In the genomic region with DNA sequence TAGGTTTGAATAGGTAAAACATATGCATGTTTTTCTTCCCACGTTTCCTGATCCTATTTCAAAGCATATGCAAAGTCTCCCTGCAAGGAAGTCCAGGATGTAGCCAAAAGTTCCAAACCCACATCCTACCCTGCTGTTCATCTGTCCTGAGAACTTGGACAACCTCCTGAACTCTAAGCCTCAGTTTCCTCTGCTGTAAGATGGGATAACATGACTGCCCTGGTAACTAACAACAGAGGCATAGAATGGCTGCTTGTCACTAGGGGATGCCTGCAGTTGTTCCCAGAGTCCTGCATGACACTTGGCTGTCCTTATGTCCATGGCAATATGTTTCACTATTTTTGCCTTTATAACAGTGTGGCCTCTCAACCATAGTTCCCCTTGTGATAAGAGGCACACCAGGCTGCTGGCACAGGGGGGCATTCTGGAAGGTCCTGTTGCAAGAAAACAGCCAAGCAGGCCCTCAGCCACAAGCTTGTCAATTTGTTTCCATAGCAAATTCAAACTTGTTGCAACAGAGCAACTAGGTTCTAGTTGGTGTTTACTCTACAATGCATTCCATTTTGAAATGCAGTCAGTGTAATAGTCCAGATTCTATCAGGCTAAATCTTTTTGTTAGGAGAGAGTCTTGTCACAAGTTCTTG, we compare ENCODE assay signal across 9 cellular contexts. TPM values are rescaled to one million over a fixed set of nuclear protein-coding genes. Genes with fewer than 3 reads are reported as not detected.
DNase-seq lines count a peak whose midpoint lies in the region; ATAC-seq, FAIRE-seq and TF ChIP-seq lines count a peak whose summit lies in the region.
"Had no signal": no experiment of that assay in that cellular context is flagged by ENCODE, and none has a peak within 500 bp of the region (broad histone marks: within the 10 kb centered on the region; RNA-seq: fewer than 3 reads in every experiment).

No MANE protein-coding gene starts in this region.

- no peak for ATAC-seq in A549
- ATAC-seq in K562, result no peak
- ATAC-seq in activated CD4-positive, CD25-positive, alpha-beta regulatory T cell treated with anti-CD3 and anti-CD28 coated beads, Interleukin-2, amount 50 U/mL, for 24 hours, result no peak

- in situ Hi-C loops in K562 (cut with MboI), result no loop called here

- TF ChIP-seq CTCF in A549 (IDR thresholded peaks at IDR 0.05) (no peak), K562 (IDR thresholded peaks at IDR 0.05 in 2 of 3, conservative IDR thresholded peaks at IDR 0.05 in 1 of 3; ENCODE audit: insufficient read depth in 2 of 3, low read depth in 1 of 3, low read length in 3 of 3) (no peak)

- TF ChIP-seq RAD21 in A549 (conservative IDR thresholded peaks at IDR 0.05 in 1 of 2, IDR thresholded peaks at IDR 0.05 in 1 of 2) (no peak), K562 (CRISPR knock-in tag; conservative IDR thresholded peaks at IDR 0.05 in 1 of 2, IDR thresholded peaks at IDR 0.05 in 1 of 2) (no peak)

- H3K36me3 ChIP-seq in HUES48 (ENCODE audit: control insufficient read depth, insufficient read depth, low read length), result peaks cover 4% of the 10 kb centered on the region; the same call in 1 of the 2 replicates
- H3K36me3 ChIP-seq in K562 (ENCODE audit: control insufficient read depth, insufficient read depth, low read length), result peaks cover 20% of the 10 kb centered on the region; the same call in 2 of the 3 replicates

- DNase-seq in A549 (ENCODE audit: low read depth in 1 of 2, low spot score in 1 of 2) (peak in 1 of 2 experiments; percentile 11), K562 (ENCODE audit: extremely low read depth in 1 of 4, low spot score in 3 of 4) (no peak), lung microvascular endothelial cell (ENCODE audit: low read depth in 2 of 2) (peak; percentile 13 to 41), NCI-H2107 (lab: John Stamatoyannopoulos, UW) (no peak), NCI-H345 (lab: John Stamatoyannopoulos, UW) (no peak), OCI-M2 (lab: John Stamatoyannopoulos, UW; ENCODE audit: unreplicated experiment) (no peak)

- H3K27ac ChIP-seq in A549, result peak overlapping the region; percentile 99 to 100; a peak in 4 of 6 replicates
- H3K27ac ChIP-seq in HUES48 (ENCODE audit: low read depth, low read length), result no peak overlapping the region
- H3K27ac ChIP-seq in K562 (ENCODE audit: extremely low read depth, low read depth, low read length), result peak overlapping the region; percentile 89; the same call in 1 of the 3 replicates

- TF ChIP-seq EP300 in A549 (IDR thresholded peaks at IDR 0.05) (no peak), K562 (IDR thresholded peaks at IDR 0.05; ENCODE audit: low read length) (no peak)

- TF ChIP-seq POLR2A in A549 (IDR thresholded peaks at IDR 0.05; ENCODE audit: low read length) (no peak), K562 (conservative IDR thresholded peaks at IDR 0.05) (no peak)

- H3K9me1 ChIP-seq in K562 (ENCODE audit: control insufficient read depth, insufficient read depth, low read length), result no peaks in the 10 kb centered on the region

- H3K4me1 ChIP-seq in A549 (peaks cover 25% of the 10 kb centered on the region), HUES48 (ENCODE audit: control insufficient read depth, insufficient read depth, low read length) (peaks cover 32% of the 10 kb centered on the region), K562 (replicated peaks in 1 of 2; ENCODE audit: control insufficient read depth in 2 of 2, insufficient read depth in 2 of 2, low read length in 2 of 2) (peaks cover 32% of the 10 kb centered on the region in 2 experiments; a peak in 4 of 5 replicates)

- H3K9ac ChIP-seq in HUES48 (ENCODE audit: low read depth, low read length) (no peak overlapping the region), K562 (ENCODE audit: insufficient read depth in 1 of 2, low read depth in 2 of 2, low read length in 2 of 2) (peak overlapping the region; percentile 40 to 94; a peak in 3 of 4 replicates)

- H3K79me2 ChIP-seq in K562 (ENCODE audit: control insufficient read depth, insufficient read depth, low read length), result peaks cover 68% of the 10 kb centered on the region

- H3K4me3 ChIP-seq in A549 (peak overlapping the region; percentile 92), HUES48 (ENCODE audit: low read depth, low read length) (peak overlapping the region; percentile 96), K562 (peak overlapping the region; percentile 95)

- H3K27me3 ChIP-seq in HUES48 (ENCODE audit: control insufficient read depth, insufficient read depth, low read length), result no peaks in the 10 kb centered on the region
- H3K27me3 ChIP-seq in K562 (ENCODE audit: control insufficient read depth in 2 of 2, insufficient read depth in 2 of 2, low read length in 2 of 2), result no peaks in the 10 kb centered on the region

- peak overlapping the region; percentile 87 for H3K4me2 ChIP-seq in A549
- peak overlapping the region; percentile 97 for H3K4me2 ChIP-seq in K562 (ENCODE audit: insufficient read depth, low read length)

- POLR2A ChIA-PET in A549 (lab: Yijun Ruan, JAX) (interaction anchor here (2.5 to 2.8 kb wide), 3 partner anchors 11 to 25 kb away, joined by 22 to 50 read pairs (median 32); partner anchors contain the start of genes ISG20L2, METTL25B, MRPL24 and PRCC), K562 (lab: Yijun Ruan, JAX) (interaction anchor here (2.3 to 3.0 kb wide), 3 partner anchors 11 to 18 kb away, joined by 14 to 30 read pairs (median 22); partner anchors contain the start of genes MRPL24 and PRCC)

- no peak overlapping the region for H2AFZ ChIP-seq in K562 (ENCODE audit: low read depth, low read length)

- FAIRE-seq in A549 (lab: Jason Lieb, UNC), result no peak
- no peak for FAIRE-seq in K562 (lab: Jason Lieb, UNC)
- FAIRE-seq: GM12892 had no signal

- intact Hi-C loops in K562 (cut with micrococcal nuclease), result no loop called here

- no peaks in the 10 kb centered on the region for H3K9me3 ChIP-seq in A549
- no peaks in the 10 kb centered on the region for H3K9me3 ChIP-seq in HUES48 (ENCODE audit: control insufficient read depth, insufficient read depth, low read length)
- H3K9me3 ChIP-seq in K562 (replicated peaks; ENCODE audit: control insufficient read depth, insufficient read depth, low read depth, low read length), result no peaks in the 10 kb centered on the region

- 73% methylated on average over 1 of the region's 1 CpG for WGBS in A549 (ENCODE audit: missing lambda C conversion rate)
- WGBS in K562 (ENCODE audit: insufficient coverage, low coverage, missing lambda C conversion rate), result 7% methylated on average over 1 of the region's 1 CpG

- CTCF ChIA-PET in A549 (lab: Yijun Ruan, JAX) (interaction anchor here (1.0 to 5.4 kb wide), 10 partner anchors 8 to 175 kb away, joined by 3 to 36 read pairs (median 4); partner anchors contain the start of genes MRPL24 and PRCC), K562 (lab: Yijun Ruan, JAX; ENCODE audit: low intra/inter-chr PET ratio) (no interaction called here)

- BruUV-seq in K562 (replicated peaks; lab: Mats Ljungman, UMichigan), result TSS peak; percentile 53

- H4K20me1 ChIP-seq in K562 (replicated peaks; ENCODE audit: control insufficient read depth, insufficient read depth, low read length), result peaks cover 5% of the 10 kb centered on the region; the same call in 1 of the 2 replicates

RNA-seq across cellular contexts. Expression of gene HDGF, which starts 1.5 kb away (rescaled TPM):
- polyA plus RNA-seq in A549 (2011; rRNA removed), result 271 and 299 TPM in 2 replicates
- polyA plus RNA-seq in A549 (2012; cell fraction: cytosol; rRNA removed), result 178 and 186 TPM in 2 replicates
- polyA plus RNA-seq in A549 (2012; cell fraction: nucleus; rRNA removed), result 105 and 131 TPM in 2 replicates
- polyA plus RNA-seq in A549 (2017; fragmentation: RNase III; extraction: RNeasy Plus Mini Kit Qiagen cat#74134 plus additional on column Dnase treatment), result 404 to 428 TPM (median 419 TPM) in 3 replicates
- 169 and 184 TPM in 2 replicates for polyA minus RNA-seq in A549 (2011; rRNA and poly(A)+ RNA removed)
- 54.5 and 99.5 TPM in 2 replicates for total RNA-seq in K562 (2011; cell fraction: chromatin; rRNA removed; ENCODE audit: low replicate concordance)
- total RNA-seq in K562 (2011; cell fraction: nucleolus; rRNA removed), result 73.4 and 78.6 TPM in 2 replicates
- 87.7 and 114 TPM in 2 replicates for total RNA-seq in K562 (2011; cell fraction: nucleoplasm; rRNA removed)
- total RNA-seq in K562 (2014; rRNA removed), result 470 and 501 TPM in 2 replicates
- 400 and 403 TPM in 2 replicates for total RNA-seq in K562 (2014; rRNA removed; fragmentation: Illumina TruSeq; extraction: Trizol)
- 392 and 404 TPM in 2 replicates for total RNA-seq in K562 (2015; rRNA removed; fragmentation: Illumina TruSeq; extraction: Trizol)
- total RNA-seq in K562 (2021), result 390 and 425 TPM in 2 replicates
- 224 and 310 TPM in 2 replicates for polyA plus RNA-seq in K562 (2011; rRNA removed)
- polyA plus RNA-seq in K562 (2011; cell fraction: cytosol; rRNA removed), result 174 and 175 TPM in 2 replicates
- 182 and 185 TPM in 2 replicates for polyA plus RNA-seq in K562 (2011; cell fraction: nucleus; rRNA removed)
- polyA plus RNA-seq in K562 (2012), result 190 and 267 TPM in 2 replicates
- polyA plus RNA-seq in K562 (2014; fragmentation: Illumina TruSeq; extraction: Trizol), result 507 and 601 TPM in 2 replicates
- 10 to 100 TPM; 38.8 to 41.8 TPM for polyA plus RNA-seq in K562 (2014; fragmentation: Nextera tagmentation; extraction: Ambion mirVana)
- polyA plus RNA-seq in K562 (2014; rRNA removed), result 358 and 372 TPM in 2 replicates
- 142 and 177 TPM in 2 replicates for polyA minus RNA-seq in K562 (2011; rRNA and poly(A)+ RNA removed)
- polyA minus RNA-seq in K562 (2011; cell fraction: cytosol; rRNA and poly(A)+ RNA removed), result 120 and 140 TPM in 2 replicates
- 33.7 and 57.2 TPM in 2 replicates for polyA minus RNA-seq in K562 (2011; cell fraction: nucleus; rRNA and poly(A)+ RNA removed)
- 88.5 and 94.4 TPM in 2 replicates for total RNA-seq in lung microvascular endothelial cell

RNA-seq across cellular contexts. Expression of gene MRPL24, which starts 12.1 kb away (rescaled TPM):
- polyA plus RNA-seq in A549 (2011; rRNA removed) (170 and 246 TPM in 2 replicates), A549 (2017; fragmentation: RNase III; extraction: RNeasy Plus Mini Kit Qiagen cat#74134 plus additional on column Dnase treatment) (195 to 207 TPM (median 198 TPM) in 3 replicates), K562 (2011; rRNA removed) (97.5 and 101 TPM in 2 replicates), K562 (2014; fragmentation: Illumina TruSeq; extraction: Trizol) (153 and 163 TPM in 2 replicates), K562 (2014; fragmentation: Nextera tagmentation; extraction: Ambion mirVana) (100 to 1,000 TPM; 206 to 267 TPM), K562 (2014; rRNA removed) (115 and 141 TPM in 2 replicates)
- polyA plus RNA-seq in A549 (2012; cell fraction: cytosol; rRNA removed), result 174 and 183 TPM in 2 replicates
- polyA plus RNA-seq in A549 (2012; cell fraction: nucleus; rRNA removed), result 74.5 and 122 TPM in 2 replicates
- 53.9 and 86.1 TPM in 2 replicates for polyA minus RNA-seq in A549 (2011; rRNA and poly(A)+ RNA removed)
- total RNA-seq in K562 (2011; cell fraction: chromatin; rRNA removed; ENCODE audit: low replicate concordance), result 8.3 and 22.8 TPM in 2 replicates
- 18.7 and 20.3 TPM in 2 replicates for total RNA-seq in K562 (2011; cell fraction: nucleolus; rRNA removed)
- total RNA-seq in K562 (2011; cell fraction: nucleoplasm; rRNA removed), result 15.8 and 16.2 TPM in 2 replicates
- total RNA-seq in K562 (2014; rRNA removed) (103 and 134 TPM in 2 replicates), K562 (2014; rRNA removed; fragmentation: Illumina TruSeq; extraction: Trizol) (91.6 and 91.8 TPM in 2 replicates), K562 (2015; rRNA removed; fragmentation: Illumina TruSeq; extraction: Trizol) (105 and 113 TPM in 2 replicates), K562 (2021) (74.0 and 74.3 TPM in 2 replicates), lung microvascular endothelial cell (40.3 TPM in 2 replicates)
- 66.6 and 77.0 TPM in 2 replicates for polyA plus RNA-seq in K562 (2011; cell fraction: cytosol; rRNA removed)
- polyA plus RNA-seq in K562 (2011; cell fraction: nucleus; rRNA removed), result 59.6 and 61.8 TPM in 2 replicates
- polyA plus RNA-seq in K562 (2012), result 90.5 and 117 TPM in 2 replicates
- polyA minus RNA-seq in K562 (2011; rRNA and poly(A)+ RNA removed), result 43.9 and 56.9 TPM in 2 replicates
- 23.8 and 27.5 TPM in 2 replicates for polyA minus RNA-seq in K562 (2011; cell fraction: cytosol; rRNA and poly(A)+ RNA removed)
- 9.4 and 12.0 TPM in 2 replicates for polyA minus RNA-seq in K562 (2011; cell fraction: nucleus; rRNA and poly(A)+ RNA removed)

RNA-seq across cellular contexts. Expression of gene PRCC, which starts 14.4 kb away (rescaled TPM):
- polyA plus RNA-seq in A549 (2011; rRNA removed) (52.0 and 65.3 TPM in 2 replicates), A549 (2017; fragmentation: RNase III; extraction: RNeasy Plus Mini Kit Qiagen cat#74134 plus additional on column Dnase treatment) (42.8 to 45.5 TPM (median 44.5 TPM) in 3 replicates), K562 (2011; rRNA removed) (38.8 and 70.2 TPM in 2 replicates), K562 (2014; fragmentation: Illumina TruSeq; extraction: Trizol) (133 and 201 TPM in 2 replicates), K562 (2014; fragmentation: Nextera tagmentation; extraction: Ambion mirVana) (10 to 100 TPM; 23.9 to 25.5 TPM), K562 (2014; rRNA removed) (53.6 and 68.0 TPM in 2 replicates)
- 54.9 and 62.9 TPM in 2 replicates for polyA plus RNA-seq in A549 (2012; cell fraction: cytosol; rRNA removed)
- 39.8 and 50.8 TPM in 2 replicates for polyA plus RNA-seq in A549 (2012; cell fraction: nucleus; rRNA removed)
- 98.3 and 148 TPM in 2 replicates for polyA minus RNA-seq in A549 (2011; rRNA and poly(A)+ RNA removed)
- total RNA-seq in K562 (2011; cell fraction: chromatin; rRNA removed; ENCODE audit: low replicate concordance), result 111 and 116 TPM in 2 replicates
- total RNA-seq in K562 (2011; cell fraction: nucleolus; rRNA removed), result 71.5 and 89.1 TPM in 2 replicates
- 86.8 and 90.6 TPM in 2 replicates for total RNA-seq in K562 (2011; cell fraction: nucleoplasm; rRNA removed)
- total RNA-seq in K562 (2014; rRNA removed) (51.0 and 86.2 TPM in 2 replicates), K562 (2014; rRNA removed; fragmentation: Illumina TruSeq; extraction: Trizol) (32.1 and 35.1 TPM in 2 replicates), K562 (2015; rRNA removed; fragmentation: Illumina TruSeq; extraction: Trizol) (35.8 and 41.1 TPM in 2 replicates), K562 (2021) (85.3 and 89.5 TPM in 2 replicates), lung microvascular endothelial cell (6.8 and 9.3 TPM in 2 replicates)
- polyA plus RNA-seq in K562 (2011; cell fraction: cytosol; rRNA removed), result 75.7 and 85.5 TPM in 2 replicates
- polyA plus RNA-seq in K562 (2011; cell fraction: nucleus; rRNA removed), result 64.3 and 89.5 TPM in 2 replicates
- 58.6 and 81.0 TPM in 2 replicates for polyA plus RNA-seq in K562 (2012)
- polyA minus RNA-seq in K562 (2011; rRNA and poly(A)+ RNA removed), result 66.4 and 76.9 TPM in 2 replicates
- 41.1 and 58.4 TPM in 2 replicates for polyA minus RNA-seq in K562 (2011; cell fraction: cytosol; rRNA and poly(A)+ RNA removed)
- polyA minus RNA-seq in K562 (2011; cell fraction: nucleus; rRNA and poly(A)+ RNA removed), result 21.8 and 33.0 TPM in 2 replicates

RNA-seq across cellular contexts. Expression of gene ISG20L2, which starts 24.4 kb away (rescaled TPM):
- polyA plus RNA-seq in A549 (2011; rRNA removed) (42.5 and 55.7 TPM in 2 replicates), A549 (2017; fragmentation: RNase III; extraction: RNeasy Plus Mini Kit Qiagen cat#74134 plus additional on column Dnase treatment) (27.6 to 31.4 TPM (median 29.6 TPM) in 3 replicates), K562 (2011; rRNA removed) (59.5 and 63.8 TPM in 2 replicates), K562 (2014; fragmentation: Illumina TruSeq; extraction: Trizol) (100 and 130 TPM in 2 replicates), K562 (2014; fragmentation: Nextera tagmentation; extraction: Ambion mirVana) (10 to 100 TPM; 21.3 to 50.3 TPM), K562 (2014; rRNA removed) (41.5 and 50.9 TPM in 2 replicates)
- polyA plus RNA-seq in A549 (2012; cell fraction: cytosol; rRNA removed), result 29.2 and 35.7 TPM in 2 replicates
- 12.5 and 17.9 TPM in 2 replicates for polyA plus RNA-seq in A549 (2012; cell fraction: nucleus; rRNA removed)
- polyA minus RNA-seq in A549 (2011; rRNA and poly(A)+ RNA removed), result 44.0 and 56.0 TPM in 2 replicates
- total RNA-seq in K562 (2011; cell fraction: chromatin; rRNA removed; ENCODE audit: low replicate concordance), result 62.5 and 90.4 TPM in 2 replicates
- total RNA-seq in K562 (2011; cell fraction: nucleolus; rRNA removed), result 49.1 and 64.9 TPM in 2 replicates
- total RNA-seq in K562 (2011; cell fraction: nucleoplasm; rRNA removed), result 55.7 and 64.4 TPM in 2 replicates
- total RNA-seq in K562 (2014; rRNA removed) (34.3 and 40.7 TPM in 2 replicates), K562 (2014; rRNA removed; fragmentation: Illumina TruSeq; extraction: Trizol) (57.7 and 59.6 TPM in 2 replicates), K562 (2015; rRNA removed; fragmentation: Illumina TruSeq; extraction: Trizol) (52.6 and 53.3 TPM in 2 replicates), K562 (2021) (46.3 and 50.3 TPM in 2 replicates), lung microvascular endothelial cell (4.4 and 6.3 TPM in 2 replicates)
- polyA plus RNA-seq in K562 (2011; cell fraction: cytosol; rRNA removed), result 60.2 and 77.5 TPM in 2 replicates
- polyA plus RNA-seq in K562 (2011; cell fraction: nucleus; rRNA removed), result 23.1 and 28.0 TPM in 2 replicates
- polyA plus RNA-seq in K562 (2012), result 45.7 and 45.9 TPM in 2 replicates
- 52.8 and 62.8 TPM in 2 replicates for polyA minus RNA-seq in K562 (2011; rRNA and poly(A)+ RNA removed)
- 23.6 and 28.9 TPM in 2 replicates for polyA minus RNA-seq in K562 (2011; cell fraction: cytosol; rRNA and poly(A)+ RNA removed)
- polyA minus RNA-seq in K562 (2011; cell fraction: nucleus; rRNA and poly(A)+ RNA removed), result 21.1 and 35.4 TPM in 2 replicates

RNA-seq across cellular contexts. Expression of gene METTL25B, which starts 24.7 kb away (rescaled TPM):
- polyA plus RNA-seq in A549 (2011; rRNA removed) (18.5 and 22.1 TPM in 2 replicates), A549 (2017; fragmentation: RNase III; extraction: RNeasy Plus Mini Kit Qiagen cat#74134 plus additional on column Dnase treatment) (15.7 to 21.7 TPM (median 16.7 TPM) in 3 replicates), K562 (2011; rRNA removed) (37.1 and 46.1 TPM in 2 replicates), K562 (2014; fragmentation: Illumina TruSeq; extraction: Trizol) (33.9 and 37.7 TPM in 2 replicates), K562 (2014; fragmentation: Nextera tagmentation; extraction: Ambion mirVana) (10 to 100 TPM in 1 of 2 experiments, 1 to 10 TPM in 1; 7.7 to 13.2 TPM), K562 (2014; rRNA removed) (41.8 and 57.4 TPM in 2 replicates)
- 19.4 and 21.3 TPM in 2 replicates for polyA plus RNA-seq in A549 (2012; cell fraction: cytosol; rRNA removed)
- polyA plus RNA-seq in A549 (2012; cell fraction: nucleus; rRNA removed), result 34.1 and 34.8 TPM in 2 replicates
- polyA minus RNA-seq in A549 (2011; rRNA and poly(A)+ RNA removed), result 19.6 and 21.6 TPM in 2 replicates
- 50.1 and 117 TPM in 2 replicates for total RNA-seq in K562 (2011; cell fraction: chromatin; rRNA removed; ENCODE audit: low replicate concordance)
- 103 and 114 TPM in 2 replicates for total RNA-seq in K562 (2011; cell fraction: nucleolus; rRNA removed)
- total RNA-seq in K562 (2011; cell fraction: nucleoplasm; rRNA removed), result 74.6 and 83.1 TPM in 2 replicates
- total RNA-seq in K562 (2014; rRNA removed) (33.1 and 39.1 TPM in 2 replicates), K562 (2014; rRNA removed; fragmentation: Illumina TruSeq; extraction: Trizol) (17.8 and 26.3 TPM in 2 replicates), K562 (2015; rRNA removed; fragmentation: Illumina TruSeq; extraction: Trizol) (27.0 and 30.3 TPM in 2 replicates), K562 (2021) (46.3 and 48.3 TPM in 2 replicates), lung microvascular endothelial cell (6.5 and 18.3 TPM in 2 replicates)
- polyA plus RNA-seq in K562 (2011; cell fraction: cytosol; rRNA removed), result 44.7 and 53.0 TPM in 2 replicates
- polyA plus RNA-seq in K562 (2011; cell fraction: nucleus; rRNA removed), result 79.3 and 98.8 TPM in 2 replicates
- polyA plus RNA-seq in K562 (2012), result 34.9 and 66.4 TPM in 2 replicates
- 17.4 and 21.8 TPM in 2 replicates for polyA minus RNA-seq in K562 (2011; rRNA and poly(A)+ RNA removed)
- polyA minus RNA-seq in K562 (2011; cell fraction: cytosol; rRNA and poly(A)+ RNA removed), result 20.6 and 27.1 TPM in 2 replicates
- polyA minus RNA-seq in K562 (2011; cell fraction: nucleus; rRNA and poly(A)+ RNA removed), result 25.0 and 34.1 TPM in 2 replicates

Comparison
In these comparisons a context has a peak if more than half of its experiments do, and no peak if none do; other contexts are left out.
1. DNase-seq: peak in lung microvascular endothelial cell (2 of 2); none in K562 (0 of 4), NCI-H2107 (single experiment), NCI-H345 (single experiment) and OCI-M2 (single experiment).
2. Of the 35 proteins assayed by ChIP-seq in both K562 and A549: peak only in K562: CEBPB and KDM1A; only in A549: none; in both: none; in neither: 33.
3. Peak in every context shown above with its lines, with median percentiles within 50 percentile points of each other: H3K4me3 ChIP-seq.